Comparison of ENCODE assay signal across 1 cellular context in the genomic region with DNA sequence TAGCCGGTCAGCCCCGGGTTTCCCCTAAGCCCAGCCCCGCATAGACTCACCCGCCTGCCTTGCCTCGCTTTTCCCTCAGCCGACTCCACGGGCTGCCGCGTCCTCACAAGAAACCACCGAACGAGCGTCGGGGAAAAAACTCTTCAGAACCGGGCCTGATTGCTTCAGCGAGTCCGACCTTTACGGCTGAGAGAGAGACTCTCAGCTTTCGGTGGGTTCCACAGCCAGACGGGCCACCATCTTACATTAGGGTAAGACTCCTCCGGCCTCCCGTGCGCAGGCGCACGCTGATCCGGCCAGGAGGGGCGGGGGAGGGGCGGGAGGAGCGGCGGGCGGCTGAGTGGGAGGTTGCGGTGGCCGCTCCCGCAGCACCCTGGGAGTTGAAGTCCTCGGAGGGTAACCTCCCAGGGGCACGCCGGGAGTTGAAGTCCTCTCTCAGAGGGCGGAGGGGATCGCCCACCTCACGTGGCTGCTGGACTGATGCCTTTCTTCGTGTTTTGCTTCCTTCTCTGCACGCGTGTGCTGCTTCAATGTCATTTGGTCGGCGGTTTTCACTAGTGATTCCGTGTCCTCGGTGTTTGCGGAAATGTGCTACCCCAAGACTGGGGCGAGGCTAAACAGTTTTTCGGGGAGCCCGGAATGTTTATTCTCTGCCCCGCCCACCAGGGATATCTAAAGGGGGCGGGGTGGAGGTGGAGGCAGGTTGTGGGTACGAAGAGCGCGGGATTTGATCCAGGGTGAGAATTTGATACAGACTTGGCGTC.
TF ChIP-seq lines count a peak whose summit lies in the region.

A gene with protein sequence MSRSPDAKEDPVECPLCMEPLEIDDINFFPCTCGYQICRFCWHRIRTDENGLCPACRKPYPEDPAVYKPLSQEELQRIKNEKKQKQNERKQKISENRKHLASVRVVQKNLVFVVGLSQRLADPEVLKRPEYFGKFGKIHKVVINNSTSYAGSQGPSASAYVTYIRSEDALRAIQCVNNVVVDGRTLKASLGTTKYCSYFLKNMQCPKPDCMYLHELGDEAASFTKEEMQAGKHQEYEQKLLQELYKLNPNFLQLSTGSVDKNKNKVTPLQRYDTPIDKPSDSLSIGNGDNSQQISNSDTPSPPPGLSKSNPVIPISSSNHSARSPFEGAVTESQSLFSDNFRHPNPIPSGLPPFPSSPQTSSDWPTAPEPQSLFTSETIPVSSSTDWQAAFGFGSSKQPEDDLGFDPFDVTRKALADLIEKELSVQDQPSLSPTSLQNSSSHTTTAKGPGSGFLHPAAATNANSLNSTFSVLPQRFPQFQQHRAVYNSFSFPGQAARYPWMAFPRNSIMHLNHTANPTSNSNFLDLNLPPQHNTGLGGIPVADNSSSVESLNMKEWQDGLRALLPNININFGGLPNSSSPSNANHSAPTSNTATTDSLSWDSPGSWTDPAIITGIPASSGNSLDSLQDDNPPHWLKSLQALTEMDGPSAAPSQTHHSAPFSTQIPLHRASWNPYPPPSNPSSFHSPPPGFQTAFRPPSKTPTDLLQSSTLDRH (minus strand): TSS at position 264 of the 764 bp plus-strand sequence. CDS start 71,771 bp downstream, outside the sequence.

TF ChIP-seq in K562, 482 proteins besides CTCF, POLR2A, EP300 and RAD21 (continued from another document and continues in another):
- TF ChIP-seq HDAC3 (IDR thresholded peaks at IDR 0.05; ENCODE audit: borderline replicate concordance, partially characterized antibody), result no peak
- peak; percentile 64 for TF ChIP-seq E2F3 (CRISPR knock-in tag; IDR thresholded peaks at IDR 0.05)
- TF ChIP-seq FOXA1 (IDR thresholded peaks at IDR 0.05; ENCODE audit: borderline replicate concordance), result no peak
- TF ChIP-seq ZC3H4 (CRISPR knock-in tag; IDR thresholded peaks at IDR 0.05; ENCODE audit: borderline replicate concordance), result no peak
- no peak for TF ChIP-seq MCM5 (IDR thresholded peaks at IDR 0.05; ENCODE audit: low read depth)
- TF ChIP-seq FUS (optimal IDR thresholded peaks at IDR 0.05; ENCODE audit: low read depth, low read length), result no peak
- peak; percentile 97 for TF ChIP-seq TAF9B (IDR thresholded peaks at IDR 0.05; ENCODE audit: partially characterized antibody)
- TF ChIP-seq NR2C1 (IDR thresholded peaks at IDR 0.05), result peak; percentile 86
- peak; percentile 94 for TF ChIP-seq NR2C1 (tag; IDR thresholded peaks at IDR 0.05)
- TF ChIP-seq SPI1 (IDR thresholded peaks at IDR 0.05; ENCODE audit: borderline replicate concordance, low read depth, low read length), result no peak
- TF ChIP-seq NBN (IDR thresholded peaks at IDR 0.05; ENCODE audit: low read depth), result peak; percentile 31
- no peak for TF ChIP-seq HMG20A (CRISPR knock-in tag; conservative IDR thresholded peaks at IDR 0.05)
- no peak for TF ChIP-seq SMAD2 (IDR thresholded peaks at IDR 0.05; ENCODE audit: low read depth, low read length)
- no peak for TF ChIP-seq PURB (CRISPR knock-in tag; IDR thresholded peaks at IDR 0.05; ENCODE audit: low read depth)
- no peak for TF ChIP-seq POLR3A (IDR thresholded peaks at IDR 0.05; ENCODE audit: borderline replicate concordance, extremely low read depth, insufficient read depth, insufficient read length)
- no peak for TF ChIP-seq NFYB (IDR thresholded peaks at IDR 0.05; ENCODE audit: extremely low read depth, insufficient read length)
- TF ChIP-seq BRD9 (IDR thresholded peaks at IDR 0.05; ENCODE audit: low read depth, partially characterized antibody), result peak; percentile 90
- no peak for TF ChIP-seq ZNF77 (CRISPR knock-in tag; IDR thresholded peaks at IDR 0.05)
- no peak; the same call in 1 of the 2 replicates for TF ChIP-seq BCOR (IDR thresholded peaks at IDR 0.05)
- 0 out of 2 replicates have a peak, but pooled peaks have one; percentile 46 for TF ChIP-seq RB1 (IDR thresholded peaks at IDR 0.05; ENCODE audit: low read depth)
- TF ChIP-seq ZNF408 (CRISPR knock-in tag; IDR thresholded peaks at IDR 0.05; ENCODE audit: low read depth), result no peak
- no peak for TF ChIP-seq MIER1 (IDR thresholded peaks at IDR 0.05; ENCODE audit: low read depth)
- TF ChIP-seq RBM17 (IDR thresholded peaks at IDR 0.05; ENCODE audit: borderline replicate concordance, low read depth, low read length), result no peak
- TF ChIP-seq ZNF232 (CRISPR knock-in tag; IDR thresholded peaks at IDR 0.05), result no peak; the same call in none of the 2 replicates
- no peak for TF ChIP-seq POLR3G (IDR thresholded peaks at IDR 0.05; ENCODE audit: extremely low read depth, insufficient read length, insufficient replicate concordance)
- TF ChIP-seq, protein P1, sequence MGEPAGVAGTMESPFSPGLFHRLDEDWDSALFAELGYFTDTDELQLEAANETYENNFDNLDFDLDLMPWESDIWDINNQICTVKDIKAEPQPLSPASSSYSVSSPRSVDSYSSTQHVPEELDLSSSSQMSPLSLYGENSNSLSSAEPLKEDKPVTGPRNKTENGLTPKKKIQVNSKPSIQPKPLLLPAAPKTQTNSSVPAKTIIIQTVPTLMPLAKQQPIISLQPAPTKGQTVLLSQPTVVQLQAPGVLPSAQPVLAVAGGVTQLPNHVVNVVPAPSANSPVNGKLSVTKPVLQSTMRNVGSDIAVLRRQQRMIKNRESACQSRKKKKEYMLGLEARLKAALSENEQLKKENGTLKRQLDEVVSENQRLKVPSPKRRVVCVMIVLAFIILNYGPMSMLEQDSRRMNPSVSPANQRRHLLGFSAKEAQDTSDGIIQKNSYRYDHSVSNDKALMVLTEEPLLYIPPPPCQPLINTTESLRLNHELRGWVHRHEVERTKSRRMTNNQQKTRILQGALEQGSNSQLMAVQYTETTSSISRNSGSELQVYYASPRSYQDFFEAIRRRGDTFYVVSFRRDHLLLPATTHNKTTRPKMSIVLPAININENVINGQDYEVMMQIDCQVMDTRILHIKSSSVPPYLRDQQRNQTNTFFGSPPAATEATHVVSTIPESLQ (CRISPR knock-in tag; IDR thresholded peaks at IDR 0.05), result no peak
- TF ChIP-seq OTX1 (CRISPR knock-in tag; IDR thresholded peaks at IDR 0.05), result peak; percentile 90
- no peak for TF ChIP-seq CREBBP (IDR thresholded peaks at IDR 0.05; ENCODE audit: low read depth, low read length)
- TF ChIP-seq, protein P2, sequence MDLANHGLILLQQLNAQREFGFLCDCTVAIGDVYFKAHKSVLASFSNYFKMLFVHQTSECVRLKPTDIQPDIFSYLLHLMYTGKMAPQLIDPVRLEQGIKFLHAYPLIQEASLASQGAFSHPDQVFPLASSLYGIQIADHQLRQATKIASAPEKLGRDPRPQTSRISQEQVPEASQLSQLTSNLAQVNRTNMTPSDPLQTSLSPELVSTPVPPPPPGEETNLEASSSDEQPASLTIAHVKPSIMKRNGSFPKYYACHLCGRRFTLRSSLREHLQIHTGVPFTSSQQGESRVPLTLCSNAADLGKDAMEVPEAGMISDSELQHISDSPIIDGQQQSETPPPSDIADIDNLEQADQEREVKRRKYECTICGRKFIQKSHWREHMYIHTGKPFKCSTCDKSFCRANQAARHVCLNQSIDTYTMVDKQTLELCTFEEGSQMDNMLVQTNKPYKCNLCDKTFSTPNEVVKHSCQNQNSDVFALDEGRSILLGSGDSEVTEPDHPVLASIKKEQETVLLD (IDR thresholded peaks at IDR 0.05), result peak; percentile 96
- TF ChIP-seq, protein P3, sequence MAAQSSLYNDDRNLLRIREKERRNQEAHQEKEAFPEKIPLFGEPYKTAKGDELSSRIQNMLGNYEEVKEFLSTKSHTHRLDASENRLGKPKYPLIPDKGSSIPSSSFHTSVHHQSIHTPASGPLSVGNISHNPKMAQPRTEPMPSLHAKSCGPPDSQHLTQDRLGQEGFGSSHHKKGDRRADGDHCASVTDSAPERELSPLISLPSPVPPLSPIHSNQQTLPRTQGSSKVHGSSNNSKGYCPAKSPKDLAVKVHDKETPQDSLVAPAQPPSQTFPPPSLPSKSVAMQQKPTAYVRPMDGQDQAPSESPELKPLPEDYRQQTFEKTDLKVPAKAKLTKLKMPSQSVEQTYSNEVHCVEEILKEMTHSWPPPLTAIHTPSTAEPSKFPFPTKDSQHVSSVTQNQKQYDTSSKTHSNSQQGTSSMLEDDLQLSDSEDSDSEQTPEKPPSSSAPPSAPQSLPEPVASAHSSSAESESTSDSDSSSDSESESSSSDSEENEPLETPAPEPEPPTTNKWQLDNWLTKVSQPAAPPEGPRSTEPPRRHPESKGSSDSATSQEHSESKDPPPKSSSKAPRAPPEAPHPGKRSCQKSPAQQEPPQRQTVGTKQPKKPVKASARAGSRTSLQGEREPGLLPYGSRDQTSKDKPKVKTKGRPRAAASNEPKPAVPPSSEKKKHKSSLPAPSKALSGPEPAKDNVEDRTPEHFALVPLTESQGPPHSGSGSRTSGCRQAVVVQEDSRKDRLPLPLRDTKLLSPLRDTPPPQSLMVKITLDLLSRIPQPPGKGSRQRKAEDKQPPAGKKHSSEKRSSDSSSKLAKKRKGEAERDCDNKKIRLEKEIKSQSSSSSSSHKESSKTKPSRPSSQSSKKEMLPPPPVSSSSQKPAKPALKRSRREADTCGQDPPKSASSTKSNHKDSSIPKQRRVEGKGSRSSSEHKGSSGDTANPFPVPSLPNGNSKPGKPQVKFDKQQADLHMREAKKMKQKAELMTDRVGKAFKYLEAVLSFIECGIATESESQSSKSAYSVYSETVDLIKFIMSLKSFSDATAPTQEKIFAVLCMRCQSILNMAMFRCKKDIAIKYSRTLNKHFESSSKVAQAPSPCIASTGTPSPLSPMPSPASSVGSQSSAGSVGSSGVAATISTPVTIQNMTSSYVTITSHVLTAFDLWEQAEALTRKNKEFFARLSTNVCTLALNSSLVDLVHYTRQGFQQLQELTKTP (IDR thresholded peaks at IDR 0.05; ENCODE audit: low read depth in 1 of 2, partially characterized antibody in 2 of 2), result peak; percentile 57 to 96
- peak; percentile 76 for TF ChIP-seq ATF7 (IDR thresholded peaks at IDR 0.05)
- TF ChIP-seq ARID4B (CRISPR knock-in tag; IDR thresholded peaks at IDR 0.05), result peak; percentile 98
- no peak for TF ChIP-seq SREBF2 (CRISPR knock-in tag; IDR thresholded peaks at IDR 0.05)
- no peak for TF ChIP-seq CHCHD3 (CRISPR knock-in tag; IDR thresholded peaks at IDR 0.05)
- 0 out of 2 replicates have a peak, but pooled peaks have one; percentile 58 for TF ChIP-seq THRB (CRISPR knock-in tag; conservative IDR thresholded peaks at IDR 0.05)
- TF ChIP-seq ZNF695 (CRISPR knock-in tag; IDR thresholded peaks at IDR 0.05), result 0 out of 2 replicates have a peak, but pooled peaks have one; percentile 74
- TF ChIP-seq ZNF398 (CRISPR knock-in tag; IDR thresholded peaks at IDR 0.05), result no peak
- TF ChIP-seq JUND (IDR thresholded peaks at IDR 0.05; ENCODE audit: borderline replicate concordance, low read depth, low read length), result peak; percentile 59; the same call in 1 of the 2 replicates
- peak; percentile 23; the same call in 1 of the 3 replicates for TF ChIP-seq JUND (tag; IDR thresholded peaks at IDR 0.05; ENCODE audit: borderline replicate concordance, low read depth, low read length)
- TF ChIP-seq PYGO2 (tag; IDR thresholded peaks at IDR 0.05), result no peak
- TF ChIP-seq EHMT2 (IDR thresholded peaks at IDR 0.05), result peak; percentile 30; the same call in 1 of the 2 replicates
- 0 out of 2 replicates have a peak, but pooled peaks have one; percentile 14 for TF ChIP-seq RFX5 (IDR thresholded peaks at IDR 0.05; ENCODE audit: low read depth, low read length)
- TF ChIP-seq HMGN3 (IDR thresholded peaks at IDR 0.05; ENCODE audit: borderline replicate concordance, extremely low read depth, insufficient read length, low read depth, low read length), result peak; percentile 42
- TF ChIP-seq ZC3H11A (IDR thresholded peaks at IDR 0.05; ENCODE audit: low read depth, low read length), result 0 out of 2 replicates have a peak, but pooled peaks have one; percentile 13
